Comparison of ENCODE assay signal across 13 cellular contexts in genomic region chr2:190530211-190530639, GRCh38. TPM values are rescaled to one million over a fixed set of nuclear protein-coding genes. Genes with fewer than 3 reads are reported as not detected.
DNase-seq lines count a peak whose midpoint lies in the region; ATAC-seq and TF ChIP-seq lines count a peak whose summit lies in the region.
"Had no signal": no experiment of that assay in that cellular context is flagged by ENCODE, and none has a peak within 500 bp of the region (broad histone marks: within the 10 kb centered on the region; RNA-seq: fewer than 3 reads in every experiment).

No MANE protein-coding gene starts in this region.

- POLR2A ChIA-PET in CD8-positive, alpha-beta T cell (lab: Charles Lee): interaction anchor here (0.7 to 2.2 kb wide), 4 partner anchors 9 to 123 kb away, joined by 3 to 8 read pairs (median 5); partner anchors contain the start of gene MFSD6
- POLR2A ChIA-PET in IMR-90 (lab: Charles Lee; ENCODE audit: unreplicated experiment): no interaction called here

- H3K4me2 ChIP-seq in IMR-90 (ENCODE audit: low read depth, low read length): peak overlapping the region; percentile 4; the same call in 1 of the 2 replicates

- H3K4me1 Mint-ChIP-seq in CD8-positive, alpha-beta T cell (ENCODE audit: low read depth): peaks cover 83% of the 10 kb centered on the region
- peaks cover 53% of the 10 kb centered on the region for H3K4me1 Mint-ChIP-seq in chondrocyte (ENCODE audit: low read depth)
- peaks cover 54% of the 10 kb centered on the region for H3K4me1 Mint-ChIP-seq in nephron progenitor cell

- no TSS peak for BruUV-seq in IMR-90 (replicated peaks; lab: Mats Ljungman, UMichigan)

- peaks cover 7% of the 10 kb centered on the region for H3K36me3 Mint-ChIP-seq in CD8-positive, alpha-beta T cell
- no peaks in the 10 kb centered on the region for H3K36me3 Mint-ChIP-seq in chondrocyte (ENCODE audit: low read depth)
- no peaks in the 10 kb centered on the region for H3K36me3 Mint-ChIP-seq in nephron progenitor cell (ENCODE audit: low read depth)

- H3K27ac ChIP-seq in CD8-positive, alpha-beta T cell (ENCODE audit: low read depth, low read length): no peak overlapping the region
- no peak overlapping the region for H3K27ac ChIP-seq in IMR-90 (ENCODE audit: insufficient read depth, low read length)
- H3K27ac ChIP-seq: body of pancreas, gastrocnemius medialis, suprapubic skin had no signal

- H3K9me1 ChIP-seq in IMR-90 (ENCODE audit: insufficient read depth, low read length): peaks cover 18% of the 10 kb centered on the region

- dilution Hi-C loops in IMR-90 (cut with HindIII; ENCODE audit: low sequenced_read_pairs, unreplicated experiment): no loop called here

- H3K4ac ChIP-seq in IMR-90 (ENCODE audit: low read depth, low read length): peak overlapping the region; percentile 34; the same call in 1 of the 2 replicates

- no peak for TF ChIP-seq RAD21 in IMR-90 (IDR thresholded peaks at IDR 0.05; ENCODE audit: low read length)

- CTCF ChIA-PET in CD8-positive, alpha-beta T cell (lab: Charles Lee): interaction anchor here (0.7 to 2.0 kb wide), 5 partner anchors 9 to 360 kb away, joined by 3 to 5 read pairs (median 3); no protein-coding TSS in a partner anchor
- CTCF ChIA-PET in IMR-90 (lab: Yijun Ruan, JAX): no interaction called here

- no peak overlapping the region for H3K23ac ChIP-seq in IMR-90 (ENCODE audit: low read depth, low read length)

- no CpG with 5 or more reads among the region's 4 CpGs for WGBS in IMR-90 (ENCODE audit: extremely low coverage in 2 of 2, insufficient read length in 1 of 2), 2 experiments

- H3K9me3 Mint-ChIP-seq in CD8-positive, alpha-beta T cell: no peaks in the 10 kb centered on the region
- H3K9me3 Mint-ChIP-seq in chondrocyte (ENCODE audit: low read depth) (no peaks in the 10 kb centered on the region), nephron progenitor cell (no peaks in the 10 kb centered on the region)

- H2BK5ac ChIP-seq in IMR-90 (ENCODE audit: low read depth, low read length, poor library complexity, severe bottlenecking): no peak overlapping the region

- no peak overlapping the region for H2BK15ac ChIP-seq in IMR-90 (ENCODE audit: low read depth, low read length)

- no peak overlapping the region for H3K56ac ChIP-seq in IMR-90 (ENCODE audit: extremely low read depth, insufficient read depth, low read length)

- H3K14ac ChIP-seq in IMR-90 (replicated peaks; ENCODE audit: low read depth, low read length): 0 out of 2 replicates have a peak overlapping the region, but pooled peaks have one; percentile 3

- peaks cover 40% of the 10 kb centered on the region for H3K4me1 ChIP-seq in CD8-positive, alpha-beta T cell (ENCODE audit: insufficient read depth, low read length)
- H3K4me1 ChIP-seq in IMR-90 (ENCODE audit: control insufficient read depth, insufficient read depth, low read length): peaks cover 19% of the 10 kb centered on the region

- no peak for TF ChIP-seq CTCF in CD8-positive, alpha-beta T cell (IDR thresholded peaks at IDR 0.05)
- TF ChIP-seq CTCF in IMR-90 (conservative IDR thresholded peaks at IDR 0.05; ENCODE audit: low read depth, low read length) (no peak), chondrocyte (IDR thresholded peaks at IDR 0.05) (no peak), nephron progenitor cell (IDR thresholded peaks at IDR 0.05) (no peak)

- no peak for DNase-seq in CD8-positive, alpha-beta T cell
- DNase-seq in IMR-90: peak; percentile 53
- no peak for DNase-seq in chondrocyte (ENCODE audit: low spot score)
- DNase-seq in nephron progenitor cell: no peak
- no peak for DNase-seq in NCI-H187 treated with DMSO at 0.1 percent for 48 hours (lab: John Stamatoyannopoulos, UW)
- no peak for DNase-seq in CD1c-positive myeloid dendritic cell (ENCODE audit: extremely low spot score)
- DNase-seq: body of pancreas; gastrocnemius medialis; NCI-H2029 treated with DMSO at 0.1 percent for 48 hours; stimulated activated CD4-positive, alpha-beta T cell treated with anti-CD3 and anti-CD28 coated beads, Interleukin-1b, Interleukin-23, amount 100 ng/mL, for 48 hours had no signal

- H4K8ac ChIP-seq in IMR-90 (ENCODE audit: low read depth in 2 of 2, low read length in 2 of 2): 0 out of 4 replicates have a peak overlapping the region, but pooled peaks of 1 of the 2 experiments have one; percentile 4

- H2AFZ ChIP-seq in IMR-90 (replicated peaks; ENCODE audit: low read length, poor library complexity): no peak overlapping the region

- peak overlapping the region; percentile 34; the same call in 1 of the 2 replicates for H3K18ac ChIP-seq in IMR-90 (ENCODE audit: low read depth, low read length)

- no peak overlapping the region for H4K91ac ChIP-seq in IMR-90 (ENCODE audit: insufficient read depth, low read depth, low read length)

- H2AK9ac ChIP-seq in IMR-90 (replicated peaks; ENCODE audit: low read depth, low read length, poor library complexity): no peak overlapping the region

- H3K27ac Mint-ChIP-seq in CD8-positive, alpha-beta T cell: peak overlapping the region; percentile 64
- peak overlapping the region; percentile 32 for H3K27ac Mint-ChIP-seq in chondrocyte (ENCODE audit: unreplicated experiment)
- peak overlapping the region; percentile 93 for H3K27ac Mint-ChIP-seq in nephron progenitor cell

- no peaks in the 10 kb centered on the region for H3K36me3 ChIP-seq in CD8-positive, alpha-beta T cell (ENCODE audit: insufficient read depth, low read length)
- no peaks in the 10 kb centered on the region for H3K36me3 ChIP-seq in IMR-90 (ENCODE audit: control insufficient read depth, insufficient read depth, low read length)
- H3K36me3 ChIP-seq: gastrocnemius medialis, suprapubic skin had no signal

- H2BK120ac ChIP-seq in IMR-90 (ENCODE audit: low read depth, low read length): no peak overlapping the region

- H3K4me3 Mint-ChIP-seq in CD8-positive, alpha-beta T cell: no peak overlapping the region
- H3K4me3 Mint-ChIP-seq in chondrocyte (ENCODE audit: unreplicated experiment) (no peak overlapping the region), nephron progenitor cell (no peak overlapping the region)

- no peak for TF ChIP-seq POLR2A in IMR-90 (IDR thresholded peaks at IDR 0.05; ENCODE audit: low read depth, low read length)

- no peak overlapping the region for H3K4me3 ChIP-seq in CD8-positive, alpha-beta T cell (ENCODE audit: low read depth, low read length)
- no peak overlapping the region for H3K4me3 ChIP-seq in IMR-90 (ENCODE audit: insufficient read depth, low read depth, low read length)
- H3K4me3 ChIP-seq: body of pancreas, gastrocnemius medialis, suprapubic skin had no signal

- no peaks in the 10 kb centered on the region for H3K27me3 ChIP-seq in CD8-positive, alpha-beta T cell (ENCODE audit: insufficient read depth, low read length)
- H3K27me3 ChIP-seq in IMR-90 (ENCODE audit: control insufficient read depth, insufficient read depth, low read length): no peaks in the 10 kb centered on the region
- H3K27me3 ChIP-seq: body of pancreas, gastrocnemius medialis, suprapubic skin had no signal

- peaks cover 11 to 15% of the 10 kb centered on the region in 2 experiments for H3K79me1 ChIP-seq in IMR-90 (ENCODE audit: low read depth in 1 of 2, low read length in 2 of 2)

- in situ Hi-C loops in IMR-90 (cut with MboI; ENCODE audit: low sequenced_read_pairs): no loop called here

- H4K20me1 ChIP-seq in IMR-90 (ENCODE audit: insufficient read depth, low read length): no peaks in the 10 kb centered on the region

- H2BK20ac ChIP-seq in IMR-90 (ENCODE audit: low read depth, low read length): peak overlapping the region; percentile 2; the same call in 1 of the 2 replicates

- H4K5ac ChIP-seq in IMR-90 (ENCODE audit: low read depth, low read length): peak overlapping the region; percentile 20; the same call in 1 of the 2 replicates

- 0 out of 2 replicates have a peak overlapping the region, but pooled peaks have one; percentile 8 for H2AK5ac ChIP-seq in IMR-90 (ENCODE audit: low read depth, low read length)

- H3K27me3 Mint-ChIP-seq in CD8-positive, alpha-beta T cell (ENCODE audit: low read depth): no peaks in the 10 kb centered on the region
- H3K27me3 Mint-ChIP-seq in chondrocyte (ENCODE audit: low read depth) (no peaks in the 10 kb centered on the region), nephron progenitor cell (ENCODE audit: low read depth, poor library complexity) (no peaks in the 10 kb centered on the region)

- no peak overlapping the region for H3K9ac ChIP-seq in IMR-90 (ENCODE audit: low read depth, low read length)

- intact Hi-C loops in CD8-positive, alpha-beta T cell (cut with DNase I, micrococcal nuclease): loop anchor here (5.0 to 10.0 kb wide), 12 partner anchors 47 to 1085 kb away; partner anchors contain the start of genes ANKAR (in 1 of the 2), GLS (in 1 of the 2), HIBCH (in 1 of the 2) and MFSD6 (in 1 of the 2)
- intact Hi-C loops in IMR-90 (cut with micrococcal nuclease): no loop called here

- ATAC-seq in CD8-positive, alpha-beta T cell: no peak
- ATAC-seq in IMR-90 (ENCODE audit: low read depth) (no peak), HG03565 (IDR thresholded peaks at IDR 0.05; ENCODE audit: unreplicated experiment) (no peak), HG03469 (IDR thresholded peaks at IDR 0.05; ENCODE audit: unreplicated experiment) (no peak)
- ATAC-seq: body of pancreas, gastrocnemius medialis had no signal

- H3K9me3 ChIP-seq in CD8-positive, alpha-beta T cell (ENCODE audit: low read length): no peaks in the 10 kb centered on the region
- H3K9me3 ChIP-seq in IMR-90 (ENCODE audit: control insufficient read depth, insufficient read depth, low read length): peaks cover 5% of the 10 kb centered on the region; the same call in 1 of the 2 replicates
- H3K9me3 ChIP-seq: body of pancreas, gastrocnemius medialis, suprapubic skin had no signal

TF ChIP-seq in IMR-90, 13 proteins besides CTCF, POLR2A, EP300 and RAD21 (continues in another document):
- no peak for TF ChIP-seq RFX5 (IDR thresholded peaks at IDR 0.05; ENCODE audit: low read depth, low read length)
- no peak for TF ChIP-seq SMC3 (IDR thresholded peaks at IDR 0.05; ENCODE audit: low read depth, low read length)
- TF ChIP-seq RCOR1 (IDR thresholded peaks at IDR 0.05; ENCODE audit: insufficient replicate concordance, low read length): no peak
- no peak for TF ChIP-seq CEBPB (IDR thresholded peaks at IDR 0.05; ENCODE audit: low read depth, low read length)
- no peak for TF ChIP-seq FOS (IDR thresholded peaks at IDR 0.05; ENCODE audit: low read depth, low read length)
- TF ChIP-seq BHLHE40 (IDR thresholded peaks at IDR 0.05; ENCODE audit: low read depth, low read length): no peak
- TF ChIP-seq CHD1 (IDR thresholded peaks at IDR 0.05; ENCODE audit: low read depth, low read length): no peak

RNA-seq across cellular contexts. Expression of gene NEMP2, which starts 4.3 kb away (rescaled TPM):
- total RNA-seq in CD8-positive, alpha-beta T cell: 1 to 10 TPM; 7.2 to 7.8 TPM
- 1.3 and 2.2 TPM in 2 replicates for total RNA-seq in IMR-90 (2012; rRNA removed)
- 0.83 and 1.1 TPM in 2 replicates for polyA plus RNA-seq in IMR-90 (2012; rRNA removed)
- 0.24 and 0.45 TPM in 2 replicates for polyA plus RNA-seq in IMR-90 (2012; cell fraction: cytosol; rRNA removed)
- 0.12 and 0.85 TPM in 2 replicates for polyA plus RNA-seq in IMR-90 (2012; cell fraction: nucleus; rRNA removed; ENCODE audit: low replicate concordance)
- 7.9 to 9.6 TPM (median 8.9 TPM) in 3 replicates for total RNA-seq in chondrocyte

Comparison
In these comparisons a context has a peak if more than half of its experiments do, and no peak if none do; other contexts are left out.
1. H3K27ac Mint-ChIP-seq: peak in every context shown above with its lines; median percentile 93 in nephron progenitor cell; 64 in CD8-positive, alpha-beta T cell; 32 in chondrocyte.